ENCODE assay signal across 14 cellular contexts in genomic region chrX:19746919-19747671, GRCh38.
A peak's percentile ranks its signal among the peaks of the same experiment; 100 is the strongest.
DNase-seq lines count a peak whose midpoint lies in the region; ATAC-seq, FAIRE-seq and TF ChIP-seq lines count a peak whose summit lies in the region.
"Had no signal": no experiment of that assay in that cellular context is flagged by ENCODE, and none has a peak within 500 bp of the region (broad histone marks: within the 10 kb centered on the region; RNA-seq: fewer than 3 reads in every experiment).

No MANE protein-coding gene starts in this region.

- H2BK5ac ChIP-seq in H1 (ENCODE audit: low read depth, low read length): no peak overlapping the region

- peak; percentile 36 for FAIRE-seq in H1 (lab: Jason Lieb, UNC)
- FAIRE-seq: K562 had no signal

- H2BK12ac ChIP-seq in H1 (ENCODE audit: low read depth, low read length): no peak overlapping the region

- H3K79me1 ChIP-seq in H1 (ENCODE audit: low read depth, low read length): no peaks in the 10 kb centered on the region

- H3K9me3 Mint-ChIP-seq in activated T-cell treated with anti-CD3 and anti-CD28 coated beads, Interleukin-2, amount 50 U/mL, for 4 hours: no peaks in the 10 kb centered on the region
- H3K9me3 Mint-ChIP-seq in stimulated activated naive B cell treated with anti-CD40 and anti-IgM and Interleukin-4, amounts not matched to agents 10 μg/mL and 1 μg/mL and 100 μg/mL, for 72 hours: peaks cover 0 to 3% of the 10 kb centered on the region in 2 donors

- TF ChIP-seq CTCF in OCI-LY3 (IDR thresholded peaks at IDR 0.05; ENCODE audit: low read depth, low read length): no peak
- TF ChIP-seq CTCF in H1 (IDR thresholded peaks at IDR 0.05; ENCODE audit: control extremely low read depth in 1 of 3, insufficient read depth in 1 of 3, low read depth in 1 of 3, low read length in 3 of 3): no peak

- H4K8ac ChIP-seq in H1 (ENCODE audit: extremely low read depth, insufficient read depth, low read length): no peak overlapping the region

- POLR2A ChIA-PET in H1 (lab: Charles Lee; ENCODE audit: partially characterized antibody): interaction anchor here (1.0 to 1.4 kb wide), 2 partner anchors 13 to 141 kb away, joined by 3 read pairs; no protein-coding TSS in a partner anchor

- TF ChIP-seq RAD21 in H1 (IDR thresholded peaks at IDR 0.05 in 1 of 2, conservative IDR thresholded peaks at IDR 0.05 in 1 of 2; ENCODE audit: low read depth in 2 of 2, low read length in 2 of 2): no peak

- H3K23me2 ChIP-seq in H1 (ENCODE audit: low read depth, low read length): no peaks in the 10 kb centered on the region

- no peak overlapping the region for H3K4ac ChIP-seq in H1 (replicated peaks; ENCODE audit: insufficient read length, low read depth, low read length)

- no peak for TF ChIP-seq EP300 in H1 (IDR thresholded peaks at IDR 0.05; ENCODE audit: borderline replicate concordance in 1 of 2, low read depth in 2 of 2, low read length in 2 of 2)

- no peak overlapping the region for H4K91ac ChIP-seq in H1 (replicated peaks; ENCODE audit: insufficient read length, low read length)

- H3K4me2 ChIP-seq in OCI-LY3 (ENCODE audit: low read length): peak overlapping the region; percentile 81
- H3K4me2 ChIP-seq in H1 (ENCODE audit: insufficient read depth in 1 of 2, low read depth in 2 of 2, low read length in 2 of 2): no peak overlapping the region; a peak in 1 of 4 replicates

- no peak overlapping the region; the same call in 1 of the 2 replicates for H3K18ac ChIP-seq in H1 (ENCODE audit: extremely low read depth, low read length)

- H2BK20ac ChIP-seq in H1 (ENCODE audit: low read length): no peak overlapping the region

- H3K9ac ChIP-seq in OCI-LY3 (ENCODE audit: low read length): peak overlapping the region; percentile 83
- no peak overlapping the region for H3K9ac ChIP-seq in H1 (replicated peaks in 1 of 4; ENCODE audit: extremely low read depth in 1 of 4, low read depth in 3 of 4, low read length in 3 of 4)

- peak overlapping the region; percentile 60 for H3K4me3 ChIP-seq in OCI-LY3 (ENCODE audit: low read length)
- H3K4me3 ChIP-seq in H1 (ENCODE audit: extremely low read depth in 1 of 4, insufficient read depth in 2 of 4, low read depth in 3 of 4, low read length in 4 of 4): no peak overlapping the region; a peak in 1 of 8 replicates
- H3K4me3 ChIP-seq: ascending aorta, K562, vagina had no signal

- WGBS in H1 (ENCODE audit: extremely low coverage in 1 of 2, insufficient coverage in 1 of 2, insufficient read length in 1 of 2, insufficient replicate concordance in 2 of 2, low coverage in 1 of 2, low lambda C conversion rate in 2 of 2, missing lambda C conversion rate in 1 of 2), 2 experiments: 44% methylated on average over 6 of the region's 6 CpGs; no CpG with 5 or more reads in 1 of the 2 experiments

- no peak overlapping the region for H2AFZ ChIP-seq in OCI-LY3 (ENCODE audit: low read depth, low read length)
- H2AFZ ChIP-seq in H1 (ENCODE audit: low read length): no peak overlapping the region

- H3K27ac ChIP-seq in OCI-LY3 (ENCODE audit: low read length): peak overlapping the region; percentile 99
- no peak overlapping the region; the same call in 1 of the 2 replicates for H3K27ac ChIP-seq in H1 (ENCODE audit: low read depth, low read length)
- H3K27ac ChIP-seq: ascending aorta, vagina had no signal

- peak overlapping the region; percentile 53 for H3K4me3 Mint-ChIP-seq in activated T-cell treated with anti-CD3 and anti-CD28 coated beads, Interleukin-2, amount 50 U/mL, for 4 hours
- peak overlapping the region in 1 of 2 donors; percentile 50 for H3K4me3 Mint-ChIP-seq in stimulated activated naive B cell treated with anti-CD40 and anti-IgM and Interleukin-4, amounts not matched to agents 10 μg/mL and 1 μg/mL and 100 μg/mL, for 72 hours

- peaks cover 94% of the 10 kb centered on the region for H3K4me1 Mint-ChIP-seq in activated T-cell treated with anti-CD3 and anti-CD28 coated beads, Interleukin-2, amount 50 U/mL, for 4 hours (ENCODE audit: low read depth)
- H3K4me1 Mint-ChIP-seq in stimulated activated naive B cell treated with anti-CD40 and anti-IgM and Interleukin-4, amounts not matched to agents 10 μg/mL and 1 μg/mL and 100 μg/mL, for 72 hours: peaks cover 42 to 71% of the 10 kb centered on the region in 2 donors

- H2BK120ac ChIP-seq in H1 (replicated peaks; ENCODE audit: low read depth, low read length): no peak overlapping the region

- peaks cover 12% of the 10 kb centered on the region for H3K36me3 Mint-ChIP-seq in activated T-cell treated with anti-CD3 and anti-CD28 coated beads, Interleukin-2, amount 50 U/mL, for 4 hours (ENCODE audit: insufficient read depth)
- peaks cover 14 to 26% of the 10 kb centered on the region in 2 donors for H3K36me3 Mint-ChIP-seq in stimulated activated naive B cell treated with anti-CD40 and anti-IgM and Interleukin-4, amounts not matched to agents 10 μg/mL and 1 μg/mL and 100 μg/mL, for 72 hours

- peaks cover 96% of the 10 kb centered on the region for H3K4me1 ChIP-seq in OCI-LY3 (ENCODE audit: low read length)
- H3K4me1 ChIP-seq in H1 (replicated peaks in 1 of 4; ENCODE audit: control insufficient read depth in 3 of 4, insufficient read depth in 4 of 4, low read length in 3 of 4): peaks cover 0 to 11% (median 4%) of the 10 kb centered on the region in 4 experiments; a peak in 5 of 7 replicates
- H3K4me1 ChIP-seq: ascending aorta, vagina had no signal

- ATAC-seq in activated T-cell treated with anti-CD3 and anti-CD28 coated beads, Interleukin-2, amount 50 U/mL, for 4 hours: no peak
- no peak for ATAC-seq in stimulated activated naive B cell treated with anti-CD40 and anti-IgM and Interleukin-4, amounts not matched to agents 10 μg/mL and 1 μg/mL and 100 μg/mL, for 72 hours (replicated peaks)
- ATAC-seq in GM19023 (IDR thresholded peaks at IDR 0.05; ENCODE audit: unreplicated experiment): no peak
- ATAC-seq in HG03469 (IDR thresholded peaks at IDR 0.05; ENCODE audit: unreplicated experiment): no peak
- ATAC-seq: K562 had no signal

- H4K20me1 ChIP-seq in OCI-LY3 (ENCODE audit: insufficient read depth, low read length) (no peaks in the 10 kb centered on the region), H1 (replicated peaks in 1 of 2; ENCODE audit: control insufficient read depth in 1 of 2, insufficient read depth in 2 of 2, low read length in 2 of 2) (no peaks in the 10 kb centered on the region)

- no peaks in the 10 kb centered on the region for H3K27me3 Mint-ChIP-seq in activated T-cell treated with anti-CD3 and anti-CD28 coated beads, Interleukin-2, amount 50 U/mL, for 4 hours (ENCODE audit: low read depth)
- H3K27me3 Mint-ChIP-seq in stimulated activated naive B cell treated with anti-CD40 and anti-IgM and Interleukin-4, amounts not matched to agents 10 μg/mL and 1 μg/mL and 100 μg/mL, for 72 hours: no peaks in the 10 kb centered on the region

- no peak overlapping the region for H2BK15ac ChIP-seq in H1 (ENCODE audit: low read length)

- peaks cover 8% of the 10 kb centered on the region; the same call in 1 of the 2 replicates for H3K9me3 ChIP-seq in OCI-LY3 (ENCODE audit: insufficient read depth, low read length)
- H3K9me3 ChIP-seq in H1 (ENCODE audit: insufficient read depth in 2 of 2, low read depth in 1 of 2, low read length in 1 of 2): 0 out of 4 replicates have a peak, but pooled peaks cover 0 to 5% of the 10 kb centered on the region in 2 experiments
- H3K9me3 ChIP-seq: ascending aorta, vagina had no signal

- no peak for TF ChIP-seq POLR2A in H1 (IDR thresholded peaks at IDR 0.05; ENCODE audit: control extremely low read depth in 1 of 2, low read depth in 2 of 2, low read length in 2 of 2)

- H3K23ac ChIP-seq in H1 (ENCODE audit: insufficient read length): no peak overlapping the region

- DNase-seq in activated T-cell treated with anti-CD3 and anti-CD28 coated beads, Interleukin-2, amount 50 U/mL, for 4 hours: no peak
- DNase-seq in activated T-cell treated with anti-CD3 and anti-CD28 coated beads, Interleukin-2, amount 50 U/mL, for 1 hour: no peak
- DNase-seq in H1 (ENCODE audit: low read depth in 1 of 2, low spot score in 2 of 2): no peak
- no peak for DNase-seq in stimulated activated naive B cell treated with anti-CD40 and anti-IgM and Interleukin-4, amounts not matched to agents 10 μg/mL and 1 μg/mL and 100 μg/mL, for 72 hours
- DNase-seq in stimulated activated CD4-positive, alpha-beta T cell treated with anti-CD3 and anti-CD28 coated beads, Interleukin-12 subunit alpha, Interleukin-12 subunit beta, amount 100 ng/mL, for 4 hours: no peak
- DNase-seq: left cardiac atrium, NCI-H1930, occipital lobe had no signal

- H3K27me3 ChIP-seq in OCI-LY3 (ENCODE audit: low read depth, low read length) (no peaks in the 10 kb centered on the region), H1 (replicated peaks in 1 of 4; ENCODE audit: control insufficient read depth in 3 of 4, extremely low read depth in 1 of 4, insufficient read depth in 3 of 4, low read length in 3 of 4) (no peaks in the 10 kb centered on the region)
- H3K27me3 ChIP-seq: ascending aorta, vagina had no signal

- CTCF ChIA-PET in H1 (lab: Charles Lee; ENCODE audit: partially characterized antibody): interaction anchor here (0.8 to 1.2 kb wide), 3 partner anchors 21 to 70 kb away, joined by 3 read pairs; no protein-coding TSS in a partner anchor

- H3K14ac ChIP-seq in H1 (ENCODE audit: insufficient read length): no peak overlapping the region

- H4K5ac ChIP-seq in H1 (ENCODE audit: insufficient read length, low read depth, low read length): no peak overlapping the region

- no peak overlapping the region for H2AK5ac ChIP-seq in H1 (ENCODE audit: low read depth, low read length)

- no peak overlapping the region for H3K56ac ChIP-seq in H1 (replicated peaks; ENCODE audit: insufficient read length, low read depth, low read length)

- peaks cover 32% of the 10 kb centered on the region for H3K36me3 ChIP-seq in OCI-LY3 (replicated peaks; ENCODE audit: low read depth, low read length)
- H3K36me3 ChIP-seq in H1 (ENCODE audit: control insufficient read depth in 2 of 4, insufficient read depth in 4 of 4, low read length in 3 of 4): no peaks in the 10 kb centered on the region
- H3K36me3 ChIP-seq: ascending aorta, vagina had no signal

- H3K79me2 ChIP-seq in OCI-LY3 (ENCODE audit: low read length) (peaks cover 53% of the 10 kb centered on the region), H1 (ENCODE audit: control insufficient read depth in 1 of 2, insufficient read depth in 2 of 2, low read length in 2 of 2) (no peaks in the 10 kb centered on the region)

- peak overlapping the region; percentile 96 for H3K27ac Mint-ChIP-seq in stimulated activated naive B cell treated with anti-CD40 and anti-IgM and Interleukin-4, amounts not matched to agents 10 μg/mL and 1 μg/mL and 100 μg/mL, for 72 hours

TF ChIP-seq in H1, 55 proteins besides CTCF, POLR2A, EP300 and RAD21 (continues in another document):
- TF ChIP-seq EGR1 (IDR thresholded peaks at IDR 0.05; ENCODE audit: borderline replicate concordance, low read depth, low read length): no peak
- TF ChIP-seq TAF7 (optimal IDR thresholded peaks at IDR 0.05; ENCODE audit: borderline replicate concordance, low read depth, low read length): no peak
- TF ChIP-seq SUZ12 (IDR thresholded peaks at IDR 0.05; ENCODE audit: low read length): no peak
